In genomic region chr5:141662028-141662427, GRCh38 we compare ENCODE assay signal across 22 cellular contexts.
"Had no signal": no experiment of that assay in that cellular context is flagged by ENCODE, and none has a peak within 500 bp of the region (broad histone marks: within the 10 kb centered on the region; RNA-seq: fewer than 3 reads in every experiment).

No MANE protein-coding gene starts in this region.

- H3K4me1 ChIP-seq: foreskin keratinocyte had no signal

- H3K9me3 ChIP-seq: left ventricle myocardium inferior, lower lobe of right lung, neutrophil, sigmoid colon, stomach, thoracic aorta, transverse colon had no signal

- H3K36me3 ChIP-seq: transverse colon had no signal

- H3K4me3 ChIP-seq: left ventricle myocardium inferior, lower lobe of right lung, sigmoid colon, skin epidermis, stomach, thoracic aorta, transverse colon had no signal

- H3K27ac ChIP-seq: foreskin keratinocyte, left ventricle myocardium inferior, lower lobe of right lung, neutrophil, sigmoid colon, skin epidermis, stomach, thoracic aorta, transverse colon had no signal

- FAIRE-seq: colon, endothelial cell of umbilical vein, keratinocyte, urothelium cell line had no signal

- H3K27me3 ChIP-seq: foreskin keratinocyte, neutrophil, sigmoid colon, stomach, transverse colon had no signal

- DNase-seq: erythroblast; foreskin keratinocyte; immature natural killer cell; left cardiac atrium; left ventricle myocardium inferior; lower lobe of right lung; midbrain; nephron progenitor cell; sigmoid colon; stimulated activated CD4-positive, alpha-beta T cell treated with anti-CD3 and anti-CD28 coated beads, Interleukin-2, amount 100 ng/mL, for 24 hours; stimulated activated CD4-positive, alpha-beta T cell treated with anti-CD3 and anti-CD28 coated beads, Interleukin-4, amount 100 ng/mL, for 4 hours; stimulated activated naive CD4-positive, alpha-beta T cell; stomach; substantia nigra; transverse colon had no signal
